1 cellular context compared by ENCODE assay signal in the genomic region with DNA sequence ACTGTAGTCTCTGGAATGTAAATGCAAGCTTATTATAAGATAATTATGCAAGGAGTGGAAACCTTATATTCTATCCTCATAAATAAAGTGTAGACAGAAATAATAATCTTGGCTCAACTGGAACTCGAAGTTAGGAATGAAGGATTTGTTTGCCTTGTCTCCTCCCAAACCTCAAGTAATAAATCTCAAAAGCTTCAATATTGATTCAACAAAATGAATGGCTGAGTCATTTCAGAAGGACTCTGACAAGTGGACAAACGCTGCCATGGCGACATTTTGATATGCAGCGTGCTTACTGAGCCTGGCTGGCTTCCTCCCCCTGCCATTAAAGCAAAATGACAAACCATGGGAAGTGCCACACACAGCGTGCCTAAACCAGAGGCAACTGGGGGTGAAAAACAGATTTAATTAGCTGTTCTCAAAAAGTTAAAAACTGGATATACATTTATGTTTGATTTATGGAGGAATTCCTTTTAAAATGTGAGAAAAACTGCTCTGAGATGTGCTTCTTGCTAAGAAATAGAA.
TF ChIP-seq lines count a peak whose summit lies in the region.

No MANE protein-coding gene starts in this region.

TF ChIP-seq in K562, 482 proteins besides CTCF, POLR2A, EP300 and RAD21 (continued from another document):
- TF ChIP-seq, protein P1, sequence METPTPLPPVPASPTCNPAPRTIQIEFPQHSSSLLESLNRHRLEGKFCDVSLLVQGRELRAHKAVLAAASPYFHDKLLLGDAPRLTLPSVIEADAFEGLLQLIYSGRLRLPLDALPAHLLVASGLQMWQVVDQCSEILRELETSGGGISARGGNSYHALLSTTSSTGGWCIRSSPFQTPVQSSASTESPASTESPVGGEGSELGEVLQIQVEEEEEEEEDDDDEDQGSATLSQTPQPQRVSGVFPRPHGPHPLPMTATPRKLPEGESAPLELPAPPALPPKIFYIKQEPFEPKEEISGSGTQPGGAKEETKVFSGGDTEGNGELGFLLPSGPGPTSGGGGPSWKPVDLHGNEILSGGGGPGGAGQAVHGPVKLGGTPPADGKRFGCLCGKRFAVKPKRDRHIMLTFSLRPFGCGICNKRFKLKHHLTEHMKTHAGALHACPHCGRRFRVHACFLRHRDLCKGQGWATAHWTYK (CRISPR knock-in tag; IDR thresholded peaks at IDR 0.05): no peak
- TF ChIP-seq TEAD4 (IDR thresholded peaks at IDR 0.05; ENCODE audit: low read length) (peak; percentile 9; the same call in 1 of the 2 replicates), TEAD4 (CRISPR knock-in tag; IDR thresholded peaks at IDR 0.05; ENCODE audit: borderline replicate concordance) (no peak), CBX3 (IDR thresholded peaks at IDR 0.05; ENCODE audit: borderline replicate concordance in 1 of 2, low read length in 2 of 2) (peak in 1 of 2 experiments; percentile 30; a peak in 1 of 3 replicates), NONO (IDR thresholded peaks at IDR 0.05; ENCODE audit: low read depth in 2 of 2, low read length in 1 of 2) (no peak), YBX1 (IDR thresholded peaks at IDR 0.05) (no peak), ATF7 (IDR thresholded peaks at IDR 0.05) (0 out of 2 replicates have a peak, but pooled peaks have one; percentile 23), SMARCB1 (IDR thresholded peaks at IDR 0.05; ENCODE audit: insufficient read length, low read depth) (no peak)
- TF ChIP-seq, protein P2, sequence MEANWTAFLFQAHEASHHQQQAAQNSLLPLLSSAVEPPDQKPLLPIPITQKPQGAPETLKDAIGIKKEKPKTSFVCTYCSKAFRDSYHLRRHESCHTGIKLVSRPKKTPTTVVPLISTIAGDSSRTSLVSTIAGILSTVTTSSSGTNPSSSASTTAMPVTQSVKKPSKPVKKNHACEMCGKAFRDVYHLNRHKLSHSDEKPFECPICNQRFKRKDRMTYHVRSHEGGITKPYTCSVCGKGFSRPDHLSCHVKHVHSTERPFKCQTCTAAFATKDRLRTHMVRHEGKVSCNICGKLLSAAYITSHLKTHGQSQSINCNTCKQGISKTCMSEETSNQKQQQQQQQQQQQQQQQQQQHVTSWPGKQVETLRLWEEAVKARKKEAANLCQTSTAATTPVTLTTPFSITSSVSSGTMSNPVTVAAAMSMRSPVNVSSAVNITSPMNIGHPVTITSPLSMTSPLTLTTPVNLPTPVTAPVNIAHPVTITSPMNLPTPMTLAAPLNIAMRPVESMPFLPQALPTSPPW (CRISPR knock-in tag; IDR thresholded peaks at IDR 0.05): no peak; the same call in 1 of the 2 replicates
